Comparison of ENCODE assay signal across 1 cellular context in the genomic region with DNA sequence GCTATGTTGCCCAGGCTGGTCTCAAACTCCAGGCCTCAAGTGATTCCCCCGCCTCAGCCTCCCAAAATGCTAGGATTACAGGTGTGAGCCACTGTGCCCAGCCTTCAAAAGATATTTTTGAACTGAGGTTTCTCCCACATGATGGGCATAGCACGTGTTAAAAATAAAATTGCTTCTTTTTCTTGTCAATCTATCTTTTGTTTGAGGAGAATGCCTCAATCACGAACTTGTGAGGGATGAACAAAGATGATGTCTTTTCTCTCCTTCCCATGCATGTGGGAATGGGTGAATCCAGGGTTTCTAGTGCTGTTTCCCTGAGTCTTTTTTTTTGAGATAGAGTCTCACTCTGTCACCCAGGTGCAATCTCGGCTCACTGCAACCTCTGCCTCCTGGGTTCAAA.
TF ChIP-seq lines count a peak whose summit lies in the region.

No MANE protein-coding gene starts in this region.

TF ChIP-seq in WTC11, 78 proteins besides CTCF, POLR2A, EP300 and RAD21 (continued from another document):
- TF ChIP-seq, protein P1, sequence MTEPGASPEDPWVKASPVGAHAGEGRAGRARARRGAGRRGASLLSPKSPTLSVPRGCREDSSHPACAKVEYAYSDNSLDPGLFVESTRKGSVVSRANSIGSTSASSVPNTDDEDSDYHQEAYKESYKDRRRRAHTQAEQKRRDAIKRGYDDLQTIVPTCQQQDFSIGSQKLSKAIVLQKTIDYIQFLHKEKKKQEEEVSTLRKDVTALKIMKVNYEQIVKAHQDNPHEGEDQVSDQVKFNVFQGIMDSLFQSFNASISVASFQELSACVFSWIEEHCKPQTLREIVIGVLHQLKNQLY (CRISPR knock-in tag; IDR thresholded peaks at IDR 0.05) = no peak
- TF ChIP-seq FOXP4 (CRISPR knock-in tag; IDR thresholded peaks at IDR 0.05) (no peak), CREM (CRISPR knock-in tag; IDR thresholded peaks at IDR 0.05) (no peak), ZMAT4 (CRISPR knock-in tag; IDR thresholded peaks at IDR 0.05) (no peak), E2F5 (CRISPR knock-in tag; IDR thresholded peaks at IDR 0.05) (no peak), USF1 (CRISPR knock-in tag; IDR thresholded peaks at IDR 0.05) (no peak), NFATC4 (CRISPR knock-in tag; IDR thresholded peaks at IDR 0.05) (no peak), OVOL2 (CRISPR knock-in tag; IDR thresholded peaks at IDR 0.05; ENCODE audit: borderline replicate concordance) (no peak), SP1 (CRISPR knock-in tag; conservative IDR thresholded peaks at IDR 0.05) (no peak), GRHL2 (CRISPR knock-in tag; IDR thresholded peaks at IDR 0.05; ENCODE audit: insufficient replicate concordance, severe bottlenecking) (no peak)
- TF ChIP-seq, protein P2, sequence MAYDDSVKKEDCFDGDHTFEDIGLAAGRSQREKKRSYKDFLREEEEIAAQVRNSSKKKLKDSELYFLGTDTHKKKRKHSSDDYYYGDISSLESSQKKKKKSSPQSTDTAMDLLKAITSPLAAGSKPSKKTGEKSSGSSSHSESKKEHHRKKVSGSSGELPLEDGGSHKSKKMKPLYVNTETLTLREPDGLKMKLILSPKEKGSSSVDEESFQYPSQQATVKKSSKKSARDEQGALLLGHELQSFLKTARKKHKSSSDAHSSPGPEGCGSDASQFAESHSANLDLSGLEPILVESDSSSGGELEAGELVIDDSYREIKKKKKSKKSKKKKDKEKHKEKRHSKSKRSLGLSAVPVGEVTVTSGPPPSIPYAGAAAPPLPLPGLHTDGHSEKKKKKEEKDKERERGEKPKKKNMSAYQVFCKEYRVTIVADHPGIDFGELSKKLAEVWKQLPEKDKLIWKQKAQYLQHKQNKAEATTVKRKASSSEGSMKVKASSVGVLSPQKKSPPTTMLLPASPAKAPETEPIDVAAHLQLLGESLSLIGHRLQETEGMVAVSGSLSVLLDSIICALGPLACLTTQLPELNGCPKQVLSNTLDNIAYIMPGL (CRISPR knock-in tag; IDR thresholded peaks at IDR 0.05) = no peak
TF ChIP-seq in WTC11: peak in this region for 0.
